8 cellular contexts compared by ENCODE assay signal in genomic region chr9:83544002-83544698, GRCh38. TPM values are rescaled to one million over a fixed set of nuclear protein-coding genes. Genes with fewer than 3 reads are reported as not detected.
A peak's percentile ranks its signal among the peaks of the same experiment; 100 is the strongest.
DNase-seq lines count a peak whose midpoint lies in the region; ATAC-seq and TF ChIP-seq lines count a peak whose summit lies in the region.

No MANE protein-coding gene starts in this region.

- TF ChIP-seq CTCF in GM10248 (IDR thresholded peaks at IDR 0.05; ENCODE audit: control extremely low read depth, extremely low read depth, low read depth, missing control alignments): peak; percentile 71
- TF ChIP-seq CTCF in GM23338 (conservative IDR thresholded peaks at IDR 0.05; ENCODE audit: low read depth in 2 of 2): peak; percentile 78 to 88
- peak; percentile 80 for TF ChIP-seq CTCF in LNCAP (IDR thresholded peaks at IDR 0.05)
- peak; percentile 92 for TF ChIP-seq CTCF in epithelial cell of proximal tubule (conservative IDR thresholded peaks at IDR 0.05; ENCODE audit: low read depth, low read length)
- TF ChIP-seq CTCF in neural cell (IDR thresholded peaks at IDR 0.05; ENCODE audit: poor library complexity, severe bottlenecking): peak; percentile 65

- H3K4me1 Mint-ChIP-seq in GM23338: peaks cover under 1% of the 10 kb centered on the region; the same call in 1 of the 3 replicates
- H3K4me1 Mint-ChIP-seq in effector memory CD8-positive, alpha-beta T cell (ENCODE audit: low read depth in 2 of 2): peaks cover 0 to 1% of the 10 kb centered on the region in 2 donors

- H3K36me3 ChIP-seq in GM23338 (ENCODE audit: insufficient read depth) (no peaks in the 10 kb centered on the region), neural cell (ENCODE audit: insufficient read depth, low read length) (no peaks in the 10 kb centered on the region)

- no peak overlapping the region for H3K4me3 Mint-ChIP-seq in GM23338
- no peak overlapping the region for H3K4me3 Mint-ChIP-seq in effector memory CD8-positive, alpha-beta T cell

- H2AFZ ChIP-seq in GM23338: no peak overlapping the region
- H2AFZ ChIP-seq in neural cell (ENCODE audit: low read depth, low read length): no peak overlapping the region

- peaks cover under 1% of the 10 kb centered on the region; the same call in 1 of the 2 replicates for H3K4me1 ChIP-seq in GM23338 (ENCODE audit: insufficient read depth)

- H3K4me3 ChIP-seq in GM23338 (no peak overlapping the region), epithelial cell of proximal tubule (ENCODE audit: low read depth, low read length) (no peak overlapping the region), neural cell (ENCODE audit: low read length) (no peak overlapping the region)

- TF ChIP-seq RAD21 in neural cell (conservative IDR thresholded peaks at IDR 0.05): peak; percentile 66

- peaks cover 10% of the 10 kb centered on the region for H3K27me3 Mint-ChIP-seq in GM23338 (ENCODE audit: insufficient read depth, low read depth, poor library complexity)
- peaks cover 20 to 23% of the 10 kb centered on the region in 2 donors for H3K27me3 Mint-ChIP-seq in effector memory CD8-positive, alpha-beta T cell

- H3K27ac Mint-ChIP-seq in GM23338: no peak overlapping the region
- no peak overlapping the region for H3K27ac Mint-ChIP-seq in effector memory CD8-positive, alpha-beta T cell

- H3K9me2 ChIP-seq in GM23338 (ENCODE audit: insufficient read depth) (no peaks in the 10 kb centered on the region), neural cell (ENCODE audit: insufficient read depth, low read length) (no peaks in the 10 kb centered on the region)

- H3K27me3 ChIP-seq in GM23338 (ENCODE audit: insufficient read depth) (peaks cover 25% of the 10 kb centered on the region), neural cell (ENCODE audit: insufficient read depth, low read depth, low read length) (no peaks in the 10 kb centered on the region)

- no peaks in the 10 kb centered on the region for H3K79me2 ChIP-seq in GM23338 (replicated peaks; ENCODE audit: insufficient read depth)
- no peaks in the 10 kb centered on the region for H3K79me2 ChIP-seq in neural cell (replicated peaks; ENCODE audit: insufficient read depth, low read length)

- ATAC-seq in GM23338 (peak; percentile 97), GM21447 (IDR thresholded peaks at IDR 0.05; ENCODE audit: unreplicated experiment) (no peak)
- ATAC-seq in effector memory CD8-positive, alpha-beta T cell (replicated peaks): no peak

- no peaks in the 10 kb centered on the region for H3F3A ChIP-seq in GM23338 (replicated peaks; ENCODE audit: low read depth)
- H3F3A ChIP-seq in neural cell (ENCODE audit: insufficient read depth, low read length, poor library complexity, severe bottlenecking): no peaks in the 10 kb centered on the region

- no peak for TF ChIP-seq EP300 in neural cell (conservative IDR thresholded peaks at IDR 0.05; ENCODE audit: poor library complexity, severe bottlenecking)

- H3K9ac ChIP-seq in neural cell (ENCODE audit: low read length): no peak overlapping the region

- peaks cover 4% of the 10 kb centered on the region; the same call in 2 of the 3 replicates for H3K9me3 Mint-ChIP-seq in GM23338
- peaks cover 0 to 2% of the 10 kb centered on the region in 2 donors for H3K9me3 Mint-ChIP-seq in effector memory CD8-positive, alpha-beta T cell

- H3K27ac ChIP-seq in GM23338 (ENCODE audit: low read depth) (no peak overlapping the region), neural cell (ENCODE audit: low read length) (no peak overlapping the region)

- H4K20me1 ChIP-seq in GM23338 (replicated peaks; ENCODE audit: insufficient read depth) (no peaks in the 10 kb centered on the region), neural cell (ENCODE audit: insufficient read depth) (no peaks in the 10 kb centered on the region)

- POLR2A ChIA-PET in GM10248 (lab: Yijun Ruan, JAX): no interaction called here

- H3K9me3 ChIP-seq in neural cell (ENCODE audit: low read length): no peaks in the 10 kb centered on the region

- CTCF ChIA-PET in GM10248 (lab: Yijun Ruan, JAX): interaction anchor here (0.6 to 7.9 kb wide), 29 partner anchors 11 to 341 kb away, joined by 3 to 219 read pairs (median 5); no protein-coding TSS in a partner anchor

- DNase-seq in GM10248 (ENCODE audit: extremely low spot score) (peak; percentile 63), GM23338 (ENCODE audit: low spot score) (peak; percentile 88), RKO (ENCODE audit: low spot score) (peak; percentile 82), epithelial cell of proximal tubule (ENCODE audit: low read depth) (peak; percentile 46)
- DNase-seq in effector memory CD8-positive, alpha-beta T cell: no peak

- H3K4me2 ChIP-seq in GM23338: no peak overlapping the region
- H3K4me2 ChIP-seq in neural cell (ENCODE audit: low read length): no peak overlapping the region

- H3K36me3 Mint-ChIP-seq in GM23338 (ENCODE audit: low read depth): no peaks in the 10 kb centered on the region
- H3K36me3 Mint-ChIP-seq in effector memory CD8-positive, alpha-beta T cell (ENCODE audit: insufficient read depth): peaks cover 1% of the 10 kb centered on the region

TF ChIP-seq in GM23338, 12 proteins besides CTCF, POLR2A, EP300 and RAD21 (continues in another document):
- TF ChIP-seq ZNF331 (CRISPR knock-in tag; IDR thresholded peaks at IDR 0.05; ENCODE audit: low read depth) (no peak), JUNB (IDR thresholded peaks at IDR 0.05; ENCODE audit: unreplicated experiment) (no peak), ETS1 (IDR thresholded peaks at IDR 0.05) (no peak), POLR2AphosphoS5 (IDR thresholded peaks at IDR 0.05; ENCODE audit: low read depth) (no peak)

TF ChIP-seq in neural cell, 6 proteins besides CTCF, POLR2A, EP300 and RAD21:
- TF ChIP-seq MXI1 (conservative IDR thresholded peaks at IDR 0.05; ENCODE audit: poor library complexity, severe bottlenecking) (no peak), SMC3 (conservative IDR thresholded peaks at IDR 0.05; ENCODE audit: poor library complexity) (peak; percentile 70)

RNA-seq across cellular contexts. Expression of gene FRMD3, which starts 5.9 kb away (rescaled TPM):
- 1.2 and 2.6 TPM in 2 replicates for total RNA-seq in GM23338 (2014; rRNA removed; shearing (Covaris generic))
- polyA plus RNA-seq in GM23338 (2016; fragmentation: Nextera tagmentation; extraction: Ambion mirVana) (0.47 and 0.64 TPM in 2 replicates), neural cell (11.1 and 13.0 TPM in 2 replicates)
- total RNA-seq in epithelial cell of proximal tubule: 1.4 and 2.4 TPM in 2 replicates
- polyA minus RNA-seq in neural cell: 24.8 and 25.5 TPM in 2 replicates

Comparison
In these comparisons a context has a peak if more than half of its experiments do, and no peak if none do; other contexts are left out.
1. DNase-seq: peak in GM10248 (single experiment), GM23338 (single experiment), RKO (single experiment) and epithelial cell of proximal tubule (single experiment); none in effector memory CD8-positive, alpha-beta T cell (0 of 3).
2. Peak in every context shown above with its lines, with median percentiles within 50 percentile points of each other: CTCF ChIP-seq.